Comparison of ENCODE assay signal across 1 cellular context in the genomic region with DNA sequence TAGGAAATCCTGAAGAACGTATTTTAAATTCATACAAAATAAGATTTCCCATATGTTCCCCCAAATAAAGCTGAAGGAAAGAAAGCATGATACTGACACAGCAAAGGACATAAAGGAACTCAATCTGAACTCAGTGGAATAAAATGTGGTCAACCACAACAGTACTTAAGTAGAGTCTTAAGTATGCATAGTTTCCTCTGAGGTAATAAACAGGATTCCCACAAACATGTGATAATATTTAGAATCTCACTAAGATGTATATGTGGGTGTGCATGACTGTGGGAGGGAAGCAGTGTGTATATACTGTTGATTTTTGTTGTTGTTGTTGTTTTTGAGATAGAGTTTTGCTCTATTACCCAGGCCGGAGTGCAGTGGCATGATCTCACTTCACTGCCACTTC.
TF ChIP-seq lines count a peak whose summit lies in the region.

No MANE protein-coding gene starts in this region.

TF ChIP-seq in SK-N-SH treated with all-trans-retinoic acid at 6 μM for 48 hours, 23 proteins besides CTCF, POLR2A, EP300 and RAD21 (continued from another document):
- TF ChIP-seq, protein P1, sequence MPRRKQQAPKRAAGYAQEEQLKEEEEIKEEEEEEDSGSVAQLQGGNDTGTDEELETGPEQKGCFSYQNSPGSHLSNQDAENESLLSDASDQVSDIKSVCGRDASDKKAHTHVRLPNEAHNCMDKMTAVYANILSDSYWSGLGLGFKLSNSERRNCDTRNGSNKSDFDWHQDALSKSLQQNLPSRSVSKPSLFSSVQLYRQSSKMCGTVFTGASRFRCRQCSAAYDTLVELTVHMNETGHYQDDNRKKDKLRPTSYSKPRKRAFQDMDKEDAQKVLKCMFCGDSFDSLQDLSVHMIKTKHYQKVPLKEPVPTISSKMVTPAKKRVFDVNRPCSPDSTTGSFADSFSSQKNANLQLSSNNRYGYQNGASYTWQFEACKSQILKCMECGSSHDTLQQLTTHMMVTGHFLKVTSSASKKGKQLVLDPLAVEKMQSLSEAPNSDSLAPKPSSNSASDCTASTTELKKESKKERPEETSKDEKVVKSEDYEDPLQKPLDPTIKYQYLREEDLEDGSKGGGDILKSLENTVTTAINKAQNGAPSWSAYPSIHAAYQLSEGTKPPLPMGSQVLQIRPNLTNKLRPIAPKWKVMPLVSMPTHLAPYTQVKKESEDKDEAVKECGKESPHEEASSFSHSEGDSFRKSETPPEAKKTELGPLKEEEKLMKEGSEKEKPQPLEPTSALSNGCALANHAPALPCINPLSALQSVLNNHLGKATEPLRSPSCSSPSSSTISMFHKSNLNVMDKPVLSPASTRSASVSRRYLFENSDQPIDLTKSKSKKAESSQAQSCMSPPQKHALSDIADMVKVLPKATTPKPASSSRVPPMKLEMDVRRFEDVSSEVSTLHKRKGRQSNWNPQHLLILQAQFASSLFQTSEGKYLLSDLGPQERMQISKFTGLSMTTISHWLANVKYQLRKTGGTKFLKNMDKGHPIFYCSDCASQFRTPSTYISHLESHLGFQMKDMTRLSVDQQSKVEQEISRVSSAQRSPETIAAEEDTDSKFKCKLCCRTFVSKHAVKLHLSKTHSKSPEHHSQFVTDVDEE (CRISPR knock-in tag; IDR thresholded peaks at IDR 0.05): no peak
- no peak for TF ChIP-seq CSDC2 (CRISPR knock-in tag; IDR thresholded peaks at IDR 0.05)
- no peak for TF ChIP-seq OSR1 (CRISPR knock-in tag; IDR thresholded peaks at IDR 0.05)
- no peak for TF ChIP-seq ZNF70 (CRISPR knock-in tag; IDR thresholded peaks at IDR 0.05)
- TF ChIP-seq, protein P2, sequence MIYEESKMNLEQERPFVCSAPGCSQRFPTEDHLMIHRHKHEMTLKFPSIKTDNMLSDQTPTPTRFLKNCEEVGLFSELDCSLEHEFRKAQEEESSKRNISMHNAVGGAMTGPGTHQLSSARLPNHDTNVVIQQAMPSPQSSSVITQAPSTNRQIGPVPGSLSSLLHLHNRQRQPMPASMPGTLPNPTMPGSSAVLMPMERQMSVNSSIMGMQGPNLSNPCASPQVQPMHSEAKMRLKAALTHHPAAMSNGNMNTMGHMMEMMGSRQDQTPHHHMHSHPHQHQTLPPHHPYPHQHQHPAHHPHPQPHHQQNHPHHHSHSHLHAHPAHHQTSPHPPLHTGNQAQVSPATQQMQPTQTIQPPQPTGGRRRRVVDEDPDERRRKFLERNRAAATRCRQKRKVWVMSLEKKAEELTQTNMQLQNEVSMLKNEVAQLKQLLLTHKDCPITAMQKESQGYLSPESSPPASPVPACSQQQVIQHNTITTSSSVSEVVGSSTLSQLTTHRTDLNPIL (CRISPR knock-in tag; IDR thresholded peaks at IDR 0.05; ENCODE audit: low read depth): no peak
- TF ChIP-seq GLIS3 (CRISPR knock-in tag; IDR thresholded peaks at IDR 0.05): no peak
- TF ChIP-seq SNAI2 (CRISPR knock-in tag; IDR thresholded peaks at IDR 0.05): no peak
